In genomic region chr1:47991698-47992097, GRCh38 we compare ENCODE assay signal across 18 cellular contexts. TPM values are rescaled to one million over a fixed set of nuclear protein-coding genes. Genes with fewer than 3 reads are reported as not detected.
"Had no signal": no experiment of that assay in that cellular context is flagged by ENCODE, and none has a peak within 500 bp of the region (broad histone marks: within the 10 kb centered on the region; RNA-seq: fewer than 3 reads in every experiment).

No MANE protein-coding gene starts in this region.

- H3K4me3 Mint-ChIP-seq: activated CD4-positive, alpha-beta T cell treated with anti-CD3 and anti-CD28 coated beads for 36 hours; activated T-helper 1 cell treated with anti-CD3 and anti-CD28 coated beads, Interleukin-12 subunit alpha, Interleukin-12 subunit beta, Interleukin-2, Interleukin-4 antibody, amounts not matched to agents 30 ng/mL and 10 ng/mL and 1 ng/mL, durations not matched to agents 14 hours and 24 hours and 36 hours; natural killer cell treated with Interleukin-12 subunit alpha and Interleukin-12 subunit beta and Interleukin-15 and Interleukin-18, amount 100 ng/mL, for 72 hours; stimulated activated naive CD8-positive, alpha-beta T cell treated with anti-CD3 and anti-CD28 coated beads, Interleukin-15, Interleukin-2, amounts not matched to agents 100 ng/mL and 50 ng/mL, for 24 hours; T-helper 17 cell had no signal

- DNase-seq: activated CD4-positive, alpha-beta T cell treated with anti-CD3 and anti-CD28 coated beads for 36 hours; activated CD4-positive, alpha-beta T cell treated with anti-CD3 and anti-CD28 coated beads, Interleukin-2, amount 50 U/mL, for 48 hours; activated gamma-delta T cell treated with Interleukin-2 at 50 U/mL for 16 hours; caudate nucleus; lower lobe of right lung; stimulated activated CD4-positive, alpha-beta T cell treated with anti-CD3 and anti-CD28 coated beads, Interleukin-15, amount 100 ng/mL, for 24 hours; stimulated activated CD4-positive, alpha-beta T cell treated with anti-CD3 and anti-CD28 coated beads, Interleukin-2, amount 100 ng/mL, for 48 hours; T-helper 17 cell; upper lobe of right lung had no signal

- H3K27ac Mint-ChIP-seq: activated CD4-positive, alpha-beta T cell treated with anti-CD3 and anti-CD28 coated beads for 36 hours; activated naive CD4-positive, alpha-beta T cell treated with anti-CD3 and anti-CD28 coated beads, Interleukin-2, amount 50 U/mL, for 72 hours; activated T-helper 1 cell treated with anti-CD3 and anti-CD28 coated beads, Interleukin-12 subunit alpha, Interleukin-12 subunit beta, Interleukin-2, Interleukin-4 antibody, amounts not matched to agents 30 ng/mL and 10 ng/mL and 1 ng/mL, durations not matched to agents 14 hours and 24 hours and 36 hours; natural killer cell treated with Interleukin-12 subunit alpha and Interleukin-12 subunit beta and Interleukin-15 and Interleukin-18, amount 100 ng/mL, for 72 hours; stimulated activated naive CD8-positive, alpha-beta T cell treated with anti-CD3 and anti-CD28 coated beads, Interleukin-15, Interleukin-2, amounts not matched to agents 100 ng/mL and 50 ng/mL, for 24 hours; T-helper 17 cell had no signal

- H3K36me3 ChIP-seq: lower lobe of right lung, prostate gland, upper lobe of right lung had no signal

- H3K9me3 Mint-ChIP-seq: activated naive CD4-positive, alpha-beta T cell treated with anti-CD3 and anti-CD28 coated beads, Interleukin-2, amount 50 U/mL, for 72 hours; activated T-helper 1 cell treated with anti-CD3 and anti-CD28 coated beads, Interleukin-12 subunit alpha, Interleukin-12 subunit beta, Interleukin-2, Interleukin-4 antibody, amounts not matched to agents 30 ng/mL and 10 ng/mL and 1 ng/mL, durations not matched to agents 14 hours and 24 hours and 36 hours; mesothelial cell of epicardium; natural killer cell treated with Interleukin-12 subunit alpha and Interleukin-12 subunit beta and Interleukin-15 and Interleukin-18, amount 100 ng/mL, for 72 hours; stimulated activated naive CD8-positive, alpha-beta T cell treated with anti-CD3 and anti-CD28 coated beads, Interleukin-15, Interleukin-2, amounts not matched to agents 100 ng/mL and 50 ng/mL, for 24 hours; WTC11 had no signal

- H3K27ac ChIP-seq: lower lobe of right lung, prostate gland, upper lobe of right lung had no signal

- H3K36me3 Mint-ChIP-seq: mesothelial cell of epicardium; natural killer cell treated with Interleukin-12 subunit alpha and Interleukin-12 subunit beta and Interleukin-15 and Interleukin-18, amount 100 ng/mL, for 72 hours had no signal

- H3K4me3 ChIP-seq: lower lobe of right lung, prostate gland, skin epidermis, upper lobe of right lung had no signal

- H3K4me1 ChIP-seq: lower lobe of right lung, prostate gland had no signal

- H3K9me3 ChIP-seq: lower lobe of right lung, prostate gland, right atrium auricular region, upper lobe of right lung had no signal

- H3K27me3 ChIP-seq: right atrium auricular region had no signal

RNA-seq across cellular contexts. Expression of gene TRABD2B, which starts 5.5 kb away (rescaled TPM):
- total RNA-seq: activated CD4-positive, alpha-beta T cell treated with anti-CD3 and anti-CD28 coated beads for 36 hours; activated naive CD4-positive, alpha-beta T cell treated with anti-CD3 and anti-CD28 coated beads, Interleukin-2, amount 50 U/mL, for 72 hours; activated T-helper 1 cell treated with anti-CD3 and anti-CD28 coated beads, Interleukin-12 subunit alpha, Interleukin-12 subunit beta, Interleukin-2, Interleukin-4 antibody, amounts not matched to agents 30 ng/mL and 10 ng/mL and 1 ng/mL, durations not matched to agents 14 hours and 24 hours and 36 hours; natural killer cell treated with Interleukin-12 subunit alpha and Interleukin-12 subunit beta and Interleukin-15 and Interleukin-18, amount 100 ng/mL, for 72 hours; T-helper 17 cell had no signal
